In genomic region chr13:95181586-95181985, GRCh38 we compare ENCODE assay signal across 13 cellular contexts.
A peak's percentile ranks its signal among the peaks of the same experiment; 100 is the strongest.
DNase-seq lines count a peak whose midpoint lies in the region; ATAC-seq and TF ChIP-seq lines count a peak whose summit lies in the region.
"Had no signal": no experiment of that assay in that cellular context is flagged by ENCODE, and none has a peak within 500 bp of the region (broad histone marks: within the 10 kb centered on the region; RNA-seq: fewer than 3 reads in every experiment).

No MANE protein-coding gene starts in this region.

- no peak overlapping the region for H3K4me3 Mint-ChIP-seq in CD8-positive, alpha-beta memory T cell

- TSS peak; percentile 11 for BruUV-seq in Panc1 (replicated peaks; lab: Mats Ljungman, UMichigan)

- H3K27me3 ChIP-seq in Panc1 (ENCODE audit: control insufficient read depth, insufficient read depth, low read length), result no peaks in the 10 kb centered on the region
- no peaks in the 10 kb centered on the region for H3K27me3 ChIP-seq in CD8-positive, alpha-beta memory T cell (ENCODE audit: insufficient read depth, low read length, poor library complexity, severe bottlenecking)
- H3K27me3 ChIP-seq: upper lobe of right lung had no signal

- no peak overlapping the region for H3K4me3 ChIP-seq in Panc1 (ENCODE audit: low read depth in 2 of 2, low read length in 2 of 2)
- H3K4me3 ChIP-seq in CD8-positive, alpha-beta memory T cell (ENCODE audit: low read length), result no peak overlapping the region
- H3K4me3 ChIP-seq: left ventricle myocardium inferior, upper lobe of right lung had no signal

- H3K9me3 Mint-ChIP-seq in CD8-positive, alpha-beta memory T cell, result peaks cover 0 to 3% (median 0%) of the 10 kb centered on the region in 5 donors

- POLR2A ChIA-PET in Panc1 (lab: Charles Lee) (no interaction called here), RWPE1 (lab: Yijun Ruan, JAX; ENCODE audit: low non-redundant PET) (no interaction called here)
- POLR2A ChIA-PET in CD8-positive, alpha-beta memory T cell (lab: Charles Lee), result no interaction called here

- no peaks in the 10 kb centered on the region for H3K4me1 ChIP-seq in Panc1 (ENCODE audit: control insufficient read depth, insufficient read depth, low read length)
- peaks cover 57% of the 10 kb centered on the region for H3K4me1 ChIP-seq in CD8-positive, alpha-beta memory T cell (ENCODE audit: insufficient read depth, low read length)

- no peaks in the 10 kb centered on the region for H3K9me3 ChIP-seq in Panc1 (ENCODE audit: control insufficient read depth, insufficient read depth, low read depth, low read length)
- peaks cover 5% of the 10 kb centered on the region for H3K9me3 ChIP-seq in CD8-positive, alpha-beta memory T cell (ENCODE audit: low read length)
- H3K9me3 ChIP-seq: upper lobe of right lung had no signal

- intact Hi-C loops in Panc1 (cut with micrococcal nuclease; ENCODE audit: unreplicated experiment), result no loop called here

- no peak for TF ChIP-seq CTCF in Panc1 (IDR thresholded peaks at IDR 0.05)
- TF ChIP-seq CTCF in RWPE1 (conservative IDR thresholded peaks at IDR 0.05; ENCODE audit: low read depth), result no peak

- H3K27ac ChIP-seq in Panc1 (ENCODE audit: low read length) (no peak overlapping the region), RWPE1 (no peak overlapping the region)
- no peak overlapping the region for H3K27ac ChIP-seq in CD8-positive, alpha-beta memory T cell (ENCODE audit: low read depth, low read length)
- H3K27ac ChIP-seq: parathyroid adenoma, upper lobe of right lung had no signal

- peaks cover 21 to 33% (median 31%) of the 10 kb centered on the region in 3 donors for H3K36me3 Mint-ChIP-seq in CD8-positive, alpha-beta memory T cell

- ATAC-seq in GM18498 (IDR thresholded peaks at IDR 0.05; ENCODE audit: unreplicated experiment), result peak; percentile 85
- ATAC-seq in GM19455 (IDR thresholded peaks at IDR 0.05; ENCODE audit: unreplicated experiment), result peak; percentile 67
- peak; percentile 79 for ATAC-seq in HG02885 (IDR thresholded peaks at IDR 0.05; ENCODE audit: poor library complexity, unreplicated experiment)
- ATAC-seq in Panc1, result no peak

- H3K27me3 Mint-ChIP-seq in CD8-positive, alpha-beta memory T cell, result no peaks in the 10 kb centered on the region

- DNase-seq in Panc1 (ENCODE audit: low read depth, low spot score) (no peak), RWPE1 (ENCODE audit: low spot score) (no peak), NCI-H446 (lab: John Stamatoyannopoulos, UW) (no peak), NCI-H1417 (lab: John Stamatoyannopoulos, UW) (no peak)
- no peak for DNase-seq in CD8-positive, alpha-beta memory T cell
- DNase-seq: KG1, left ventricle myocardium inferior, NCI-H526 treated with DMSO at 0.1 percent for 48 hours, upper lobe of right lung had no signal

- CTCF ChIA-PET in Panc1 (lab: Charles Lee) (no interaction called here), RWPE1 (lab: Yijun Ruan, JAX) (interaction anchor here (1.3 kb wide), 1 partner anchor 223 kb away, joined by 3 read pairs; no protein-coding TSS in a partner anchor)
- CTCF ChIA-PET in CD8-positive, alpha-beta memory T cell (lab: Charles Lee), result interaction anchor here (0.9 to 2.2 kb wide), 3 partner anchors 11 to 223 kb away, joined by 3 to 10 read pairs (median 3); no protein-coding TSS in a partner anchor

- peaks cover 23 to 57% (median 38%) of the 10 kb centered on the region in 3 donors for H3K4me1 Mint-ChIP-seq in CD8-positive, alpha-beta memory T cell

- H3K27ac Mint-ChIP-seq in CD8-positive, alpha-beta memory T cell, result peak overlapping the region in 3 of 8 donors; percentile 18 to 74 (median 40)

- in situ Hi-C loops in Panc1 (cut with HindIII; ENCODE audit: low pct_unique_long_range_greater_than_20kb, low sequenced_read_pairs), result no loop called here

- 0 out of 2 replicates have a peak, but pooled peaks cover 3% of the 10 kb centered on the region for H3K36me3 ChIP-seq in Panc1 (ENCODE audit: control insufficient read depth, insufficient read depth, low read length)
- no peaks in the 10 kb centered on the region for H3K36me3 ChIP-seq in CD8-positive, alpha-beta memory T cell (ENCODE audit: insufficient read depth, low read length)
- H3K36me3 ChIP-seq: upper lobe of right lung had no signal
